In the genomic region with DNA sequence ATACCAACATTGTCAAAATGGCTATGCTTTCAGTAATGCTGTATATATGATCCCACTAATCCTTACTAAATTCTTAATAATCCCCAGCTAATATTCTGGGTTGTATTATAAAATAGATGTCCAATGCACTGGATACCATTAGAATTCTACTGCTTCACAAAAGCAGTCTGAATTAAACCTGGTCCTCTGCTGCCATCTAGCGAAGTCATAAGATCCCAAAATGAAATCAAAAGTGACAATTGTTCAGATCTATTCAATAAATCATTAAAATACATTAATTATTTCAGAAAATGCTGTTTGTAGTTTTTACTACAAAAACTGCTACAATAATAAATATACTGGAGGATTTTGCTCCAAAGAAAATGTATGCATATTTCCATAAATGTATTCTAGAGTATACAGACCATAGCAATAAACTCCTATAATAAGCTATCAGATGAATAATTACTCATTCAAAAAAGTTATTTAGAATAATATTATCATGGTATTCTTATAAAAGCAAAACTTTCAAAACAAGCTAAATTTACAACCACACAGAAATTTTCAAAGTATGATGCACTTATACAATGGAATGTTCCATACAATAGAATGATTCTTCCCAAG, we compare ENCODE assay signal across 9 cellular contexts.
DNase-seq lines count a peak whose midpoint lies in the region; ATAC-seq and TF ChIP-seq lines count a peak whose summit lies in the region.
"Had no signal": no experiment of that assay in that cellular context is flagged by ENCODE, and none has a peak within 500 bp of the region (broad histone marks: within the 10 kb centered on the region; RNA-seq: fewer than 3 reads in every experiment).

No MANE protein-coding gene starts in this region.

- no peaks in the 10 kb centered on the region for H3K9me3 Mint-ChIP-seq in brain
- H3K9me3 Mint-ChIP-seq: dendritic cell treated with granulocyte-macrophage colony-stimulating factor and Interleukin-4, amounts not matched to agents 40 ng/mL and 50 ng/mL, for 4 days had no signal

- H3K27me3 ChIP-seq in kidney epithelial cell (ENCODE audit: control insufficient read depth, insufficient read depth, low read length) = no peaks in the 10 kb centered on the region

- BruUV-seq in OCI-LY7 (replicated peaks; lab: Mats Ljungman, UMichigan) = no TSS peak

- intact Hi-C loops in OCI-LY7 (cut with micrococcal nuclease; ENCODE audit: unreplicated experiment) = loop anchor here (2.0 to 5.0 kb wide), 4 partner anchors 259 to 1479 kb away; no protein-coding TSS in a partner anchor

- no peak overlapping the region for H2AFZ ChIP-seq in OCI-LY7 (ENCODE audit: low read length)

- peaks cover 8% of the 10 kb centered on the region; the same call in 1 of the 2 replicates for H3K36me3 ChIP-seq in OCI-LY7 (ENCODE audit: insufficient read depth, low read length)
- H3K36me3 ChIP-seq in kidney epithelial cell (ENCODE audit: control insufficient read depth, insufficient read depth, low read length) = no peaks in the 10 kb centered on the region

- H3K9me3 ChIP-seq in OCI-LY7 (ENCODE audit: low read length) = no peaks in the 10 kb centered on the region

- H3K9me2 ChIP-seq in OCI-LY7 (ENCODE audit: insufficient read depth, low read length) = no peaks in the 10 kb centered on the region

- H4K20me1 ChIP-seq in OCI-LY7 (ENCODE audit: insufficient read depth, low read length) = no peaks in the 10 kb centered on the region

- no peak overlapping the region for H3K27ac ChIP-seq in OCI-LY7 (ENCODE audit: low read depth, low read length, poor library complexity, severe bottlenecking)

- no peaks in the 10 kb centered on the region for H3K79me2 ChIP-seq in OCI-LY7 (ENCODE audit: insufficient read depth, low read depth, low read length)

- POLR2A ChIA-PET in OCI-LY7 (lab: Charles Lee) = interaction anchor here (0.5 to 1.3 kb wide), 12 partner anchors 12 to 1524 kb away, joined by 3 to 5 read pairs (median 3); partner anchors contain the start of gene RNGTT

- H3K36me3 Mint-ChIP-seq in brain = no peaks in the 10 kb centered on the region

- no peak overlapping the region for H3K27ac Mint-ChIP-seq in brain
- H3K27ac Mint-ChIP-seq: dendritic cell treated with granulocyte-macrophage colony-stimulating factor and Interleukin-4, amounts not matched to agents 40 ng/mL and 50 ng/mL, for 4 days had no signal

- peaks cover 25% of the 10 kb centered on the region for H3K4me1 Mint-ChIP-seq in brain

- TF ChIP-seq CTCF in OCI-LY7 (conservative IDR thresholded peaks at IDR 0.05; ENCODE audit: low read length) = peak; percentile 96
- TF ChIP-seq CTCF in brain (conservative IDR thresholded peaks at IDR 0.05) = peak; percentile 78 to 85
- TF ChIP-seq CTCF in kidney epithelial cell (IDR thresholded peaks at IDR 0.05; ENCODE audit: insufficient read depth, low read length, poor library complexity, severe bottlenecking) = peak; percentile 46

- CTCF ChIA-PET in OCI-LY7 (lab: Charles Lee; ENCODE audit: unreplicated experiment) = no interaction called here

- H3K4me1 ChIP-seq in OCI-LY7 (ENCODE audit: insufficient read depth, low read length, poor library complexity, severe bottlenecking) = peaks cover 16% of the 10 kb centered on the region

- H3K4me2 ChIP-seq in OCI-LY7 (ENCODE audit: low read length) = no peak overlapping the region

- H3K27me3 Mint-ChIP-seq in brain = no peaks in the 10 kb centered on the region
- H3K27me3 Mint-ChIP-seq: dendritic cell treated with granulocyte-macrophage colony-stimulating factor and Interleukin-4, amounts not matched to agents 40 ng/mL and 50 ng/mL, for 4 days had no signal

- no peak for ATAC-seq in stimulated activated naive CD8-positive, alpha-beta T cell treated with anti-CD3 and anti-CD28 coated beads, Interleukin-15, Interleukin-2, amounts not matched to agents 100 U/mL and 50 U/mL, for 24 hours
- no peak for ATAC-seq in GM21619 (IDR thresholded peaks at IDR 0.05; ENCODE audit: unreplicated experiment)

- H3K4me3 ChIP-seq in OCI-LY7 (ENCODE audit: low read depth, low read length, poor library complexity, severe bottlenecking) = no peak overlapping the region
- H3K4me3 ChIP-seq in kidney epithelial cell (ENCODE audit: low read depth, low read length) = no peak overlapping the region

- DNase-seq in SHP77 (lab: John Stamatoyannopoulos, UW) = peak; percentile 37 to 42
- DNase-seq in SHP77 treated with DMSO at 0.1 percent for 48 hours (lab: John Stamatoyannopoulos, UW) = no peak
- peak; percentile 28 for DNase-seq in HS-5 (ENCODE audit: low read depth)
- peak; percentile 79 for DNase-seq in OCI-LY7 (ENCODE audit: low spot score)
- peak; percentile 21 for DNase-seq in kidney epithelial cell (ENCODE audit: low read depth)
- peak; percentile 24 for DNase-seq in stimulated activated naive CD8-positive, alpha-beta T cell treated with anti-CD3 and anti-CD28 coated beads, Interleukin-15, Interleukin-2, amounts not matched to agents 100 U/mL and 50 U/mL, for 24 hours

- H3K4me3 Mint-ChIP-seq in brain = no peak overlapping the region
- H3K4me3 Mint-ChIP-seq: dendritic cell treated with granulocyte-macrophage colony-stimulating factor and Interleukin-4, amounts not matched to agents 40 ng/mL and 50 ng/mL, for 4 days had no signal

Comparison
In these comparisons a context has a peak if more than half of its experiments do, and no peak if none do; other contexts are left out.
1. CTCF ChIP-seq: peak in every context shown above with its lines; median percentile 96 in OCI-LY7; 82 in brain; 46 in kidney epithelial cell.